25 cellular contexts compared by ENCODE assay signal in the genomic region with DNA sequence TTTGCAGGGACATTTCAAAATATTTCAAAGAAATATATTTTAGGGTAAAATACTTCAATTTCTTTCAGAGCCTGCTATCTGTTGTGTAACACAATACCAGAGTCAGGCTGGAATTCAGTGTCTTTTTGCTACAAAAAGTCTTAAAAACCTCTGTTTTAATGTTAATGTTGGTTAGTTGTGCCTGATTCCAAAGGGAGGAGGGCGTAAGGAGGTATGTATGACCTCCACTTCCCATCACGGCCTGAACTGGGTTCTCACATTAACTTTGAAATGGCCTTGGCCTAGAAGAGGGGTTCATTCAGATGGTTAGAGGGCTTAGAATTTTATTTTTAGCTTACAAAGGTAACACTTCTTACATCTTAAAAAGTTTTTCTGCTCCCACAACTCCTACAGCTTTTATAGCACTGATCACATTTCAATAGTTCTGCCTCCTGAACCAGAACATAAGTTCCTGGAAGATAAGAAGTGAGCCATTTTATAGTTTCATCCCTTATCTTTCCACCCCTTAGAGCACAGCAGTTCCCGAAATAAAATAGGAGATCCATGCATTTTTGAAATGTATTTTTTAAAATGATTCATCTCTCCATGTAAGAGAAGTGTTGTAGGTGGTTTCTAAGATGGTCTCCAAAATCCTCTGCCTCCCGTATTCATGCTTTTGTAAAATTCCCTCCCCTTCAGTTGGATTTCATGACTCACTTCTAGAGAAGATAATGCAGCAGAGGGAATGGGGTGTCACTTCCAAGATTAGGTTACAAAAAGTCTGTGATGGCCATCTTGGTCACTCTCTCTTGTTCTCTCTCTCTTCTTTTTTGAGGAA.
DNase-seq lines count a peak whose midpoint lies in the region; ATAC-seq and TF ChIP-seq lines count a peak whose summit lies in the region.
"Had no signal": no experiment of that assay in that cellular context is flagged by ENCODE, and none has a peak within 500 bp of the region (broad histone marks: within the 10 kb centered on the region; RNA-seq: fewer than 3 reads in every experiment).

No MANE protein-coding gene starts in this region.

- TF ChIP-seq POLR2A in HCT116 (IDR thresholded peaks at IDR 0.05; ENCODE audit: borderline replicate concordance, extremely low read depth, insufficient read depth, insufficient read length) = no peak

- 55% methylated on average over 4 of the region's 4 CpGs for WGBS in smooth muscle cell (ENCODE audit: low lambda C conversion rate)

- H3K9me2 ChIP-seq in HCT116 (ENCODE audit: insufficient read depth) = no peaks in the 10 kb centered on the region

- H3K9ac ChIP-seq in HCT116 (ENCODE audit: low read length) = no peak overlapping the region
- H3K9ac ChIP-seq in smooth muscle cell (ENCODE audit: low read depth) = peak overlapping the region; percentile 15

- H3K27me3 Mint-ChIP-seq in Caco-2 (ENCODE audit: insufficient read depth, unreplicated experiment) = no peaks in the 10 kb centered on the region
- H3K27me3 Mint-ChIP-seq: memory B cell had no signal

- RAD21 ChIA-PET in HCT116 (lab: Charles Lee; ENCODE audit: low non-redundant PET in 1 of 2, low total read pairs in 2 of 2, uncharacterized antibody in 2 of 2, unreplicated experiment in 2 of 2) = no interaction called here

- H3F3A ChIP-seq in smooth muscle cell (ENCODE audit: low read depth) = peaks cover 20% of the 10 kb centered on the region

- H3K79me2 ChIP-seq in HCT116 (ENCODE audit: insufficient read depth, low read length) = no peaks in the 10 kb centered on the region
- no peaks in the 10 kb centered on the region for H3K79me2 ChIP-seq in smooth muscle cell (ENCODE audit: low read depth)

- H4K20me1 ChIP-seq in HCT116 (ENCODE audit: insufficient read depth) (no peaks in the 10 kb centered on the region), smooth muscle cell (ENCODE audit: low read depth) (no peaks in the 10 kb centered on the region)

- intact Hi-C loops in HCT116 (cut with micrococcal nuclease) = no loop called here
- intact Hi-C loops in Caco-2 (cut with micrococcal nuclease; ENCODE audit: unreplicated experiment) = no loop called here

- H3K27me3 ChIP-seq in HCT116 (ENCODE audit: insufficient read depth, low read length) = no peaks in the 10 kb centered on the region
- no peaks in the 10 kb centered on the region for H3K27me3 ChIP-seq in smooth muscle cell (ENCODE audit: low read depth)
- no peaks in the 10 kb centered on the region for H3K27me3 ChIP-seq in Caco-2 (replicated peaks; ENCODE audit: control insufficient read depth, insufficient read depth, low read length)
- H3K27me3 ChIP-seq: BE2C, MG63 had no signal

- H3K36me3 Mint-ChIP-seq in Caco-2 (ENCODE audit: insufficient read depth, unreplicated experiment) = no peaks in the 10 kb centered on the region
- H3K36me3 Mint-ChIP-seq: memory B cell, natural killer cell had no signal

- H3K4me3 ChIP-seq in HCT116 (replicated peaks in 1 of 2; ENCODE audit: low read depth in 1 of 2, low read length in 2 of 2) (no peak overlapping the region), smooth muscle cell (no peak overlapping the region), Caco-2 (ENCODE audit: low read depth, low read length) (no peak overlapping the region)
- H3K4me3 ChIP-seq: MG63 had no signal

- BruUV-seq in HCT116 (replicated peaks; lab: Mats Ljungman, UMichigan) (no TSS peak), Caco-2 (replicated peaks; lab: Mats Ljungman, UMichigan) (no TSS peak)

- POLR2A ChIA-PET in HCT116 (lab: Charles Lee) = no interaction called here
- POLR2A ChIA-PET in Caco-2 (lab: Charles Lee) = no interaction called here

- H3K27ac Mint-ChIP-seq in Caco-2 (ENCODE audit: unreplicated experiment) = no peak overlapping the region
- H3K27ac Mint-ChIP-seq: memory B cell, natural killer cell had no signal

- H2AFZ ChIP-seq in HCT116 (ENCODE audit: low read depth, low read length, poor library complexity, severe bottlenecking) (peak overlapping the region; percentile 71), smooth muscle cell (ENCODE audit: low read depth) (peak overlapping the region; percentile 66)

- CTCF ChIA-PET in HCT116 (lab: Charles Lee) (no interaction called here), Caco-2 (lab: Charles Lee) (no interaction called here)

- H3K4me3 Mint-ChIP-seq in Caco-2 (ENCODE audit: unreplicated experiment) = no peak overlapping the region
- H3K4me3 Mint-ChIP-seq: memory B cell, natural killer cell had no signal

- peaks cover 3% of the 10 kb centered on the region for H3K9me3 Mint-ChIP-seq in Caco-2 (ENCODE audit: unreplicated experiment)
- H3K9me3 Mint-ChIP-seq: memory B cell had no signal

- H3K4me1 Mint-ChIP-seq in Caco-2 (ENCODE audit: low read depth, unreplicated experiment) = peaks cover 17% of the 10 kb centered on the region
- H3K4me1 Mint-ChIP-seq: memory B cell, natural killer cell had no signal

- TF ChIP-seq RAD21 in HCT116 (IDR thresholded peaks at IDR 0.05; ENCODE audit: low read depth) = no peak

- H3K4me1 ChIP-seq in HCT116 (ENCODE audit: control insufficient read depth in 1 of 2, insufficient read depth in 2 of 2, low read length in 2 of 2) (peaks cover 11 to 25% of the 10 kb centered on the region in 2 experiments), smooth muscle cell (ENCODE audit: low read depth) (peaks cover 9% of the 10 kb centered on the region), Caco-2 (peaks cover 31% of the 10 kb centered on the region)
- H3K4me1 ChIP-seq: BE2C had no signal

- TF ChIP-seq CTCF in HCT116 (IDR thresholded peaks at IDR 0.05 in 2 of 3, conservative IDR thresholded peaks at IDR 0.05 in 1 of 3; ENCODE audit: borderline replicate concordance in 1 of 3, insufficient read depth in 1 of 3, low read depth in 2 of 3, low read length in 2 of 3) (no peak), smooth muscle cell (IDR thresholded peaks at IDR 0.05; ENCODE audit: borderline replicate concordance, insufficient read depth, poor library complexity, severe bottlenecking) (no peak), Caco-2 (IDR thresholded peaks at IDR 0.05; ENCODE audit: insufficient read depth in 1 of 2, low read depth in 1 of 2, low read length in 1 of 2, severe bottlenecking in 1 of 2, unreplicated experiment in 1 of 2) (no peak)

- peaks cover 0 to 3% of the 10 kb centered on the region in 2 experiments; a peak in 1 of 4 replicates for H3K36me3 ChIP-seq in HCT116 (ENCODE audit: control insufficient read depth in 1 of 2, insufficient read depth in 2 of 2, low read length in 2 of 2)
- H3K36me3 ChIP-seq in smooth muscle cell (ENCODE audit: low read depth) = no peaks in the 10 kb centered on the region
- H3K36me3 ChIP-seq in Caco-2 (ENCODE audit: control insufficient read depth, insufficient read depth, low read length) = no peaks in the 10 kb centered on the region
- H3K36me3 ChIP-seq: BE2C, MG63 had no signal

- no peak overlapping the region; the same call in 1 of the 2 replicates for H3K27ac ChIP-seq in HCT116 (ENCODE audit: low read depth, low read length)
- peak overlapping the region; percentile 99 for H3K27ac ChIP-seq in smooth muscle cell (ENCODE audit: low read depth)

- DNase-seq in HCT116 (ENCODE audit: low read depth, low spot score) (no peak), RPMI7951 (ENCODE audit: low read depth) (peak; percentile 8), fibroblast of peridontal ligament (ENCODE audit: extremely low read depth) (peak; percentile 12), smooth muscle cell (lab: John Stamatoyannopoulos, UW; ENCODE audit: unreplicated experiment) (no peak), Caco-2 (no peak), NCI-H2029 (lab: John Stamatoyannopoulos, UW) (no peak)
- DNase-seq: activated CD4-positive, alpha-beta T cell treated with anti-CD3 and anti-CD28 coated beads, Interleukin-2, amount 50 U/mL, for 48 hours; activated gamma-delta T cell; BE2C; COR-L47; DND-41; H7; natural killer cell; NCI-H1436 treated with DMSO at 0.1 percent for 48 hours; NCI-H2171 treated with DMSO at 0.1 percent for 48 hours; NCI-H69; posterior cingulate gyrus; SHP77; stimulated activated CD4-positive, alpha-beta T cell treated with anti-CD3 and anti-CD28 coated beads, Interleukin-2, amount 100 ng/mL, for 24 hours; stimulated activated naive CD4-positive, alpha-beta T cell; T-helper 1 cell had no signal

- H3K9me3 ChIP-seq in HCT116 (ENCODE audit: control insufficient read depth in 1 of 2, insufficient read depth in 1 of 2, low read depth in 1 of 2, low read length in 2 of 2) (no peaks in the 10 kb centered on the region), smooth muscle cell (replicated peaks; ENCODE audit: low read depth) (no peaks in the 10 kb centered on the region), Caco-2 (no peaks in the 10 kb centered on the region; the same call in 1 of the 2 replicates)
- H3K9me3 ChIP-seq: BE2C, MG63 had no signal

- no peak overlapping the region for H3K4me2 ChIP-seq in HCT116 (ENCODE audit: low read length)
- H3K4me2 ChIP-seq in smooth muscle cell = peak overlapping the region; percentile 67

- ATAC-seq in HCT116 (no peak), HG02981 (IDR thresholded peaks at IDR 0.05; ENCODE audit: unreplicated experiment) (no peak)
- ATAC-seq: HepG2, natural killer cell had no signal

TF ChIP-seq in HCT116, 20 proteins besides CTCF, POLR2A, EP300 and RAD21 (continues in another document):
- no peak for TF ChIP-seq SRF (IDR thresholded peaks at IDR 0.05; ENCODE audit: low read depth)
- TF ChIP-seq, protein P1, sequence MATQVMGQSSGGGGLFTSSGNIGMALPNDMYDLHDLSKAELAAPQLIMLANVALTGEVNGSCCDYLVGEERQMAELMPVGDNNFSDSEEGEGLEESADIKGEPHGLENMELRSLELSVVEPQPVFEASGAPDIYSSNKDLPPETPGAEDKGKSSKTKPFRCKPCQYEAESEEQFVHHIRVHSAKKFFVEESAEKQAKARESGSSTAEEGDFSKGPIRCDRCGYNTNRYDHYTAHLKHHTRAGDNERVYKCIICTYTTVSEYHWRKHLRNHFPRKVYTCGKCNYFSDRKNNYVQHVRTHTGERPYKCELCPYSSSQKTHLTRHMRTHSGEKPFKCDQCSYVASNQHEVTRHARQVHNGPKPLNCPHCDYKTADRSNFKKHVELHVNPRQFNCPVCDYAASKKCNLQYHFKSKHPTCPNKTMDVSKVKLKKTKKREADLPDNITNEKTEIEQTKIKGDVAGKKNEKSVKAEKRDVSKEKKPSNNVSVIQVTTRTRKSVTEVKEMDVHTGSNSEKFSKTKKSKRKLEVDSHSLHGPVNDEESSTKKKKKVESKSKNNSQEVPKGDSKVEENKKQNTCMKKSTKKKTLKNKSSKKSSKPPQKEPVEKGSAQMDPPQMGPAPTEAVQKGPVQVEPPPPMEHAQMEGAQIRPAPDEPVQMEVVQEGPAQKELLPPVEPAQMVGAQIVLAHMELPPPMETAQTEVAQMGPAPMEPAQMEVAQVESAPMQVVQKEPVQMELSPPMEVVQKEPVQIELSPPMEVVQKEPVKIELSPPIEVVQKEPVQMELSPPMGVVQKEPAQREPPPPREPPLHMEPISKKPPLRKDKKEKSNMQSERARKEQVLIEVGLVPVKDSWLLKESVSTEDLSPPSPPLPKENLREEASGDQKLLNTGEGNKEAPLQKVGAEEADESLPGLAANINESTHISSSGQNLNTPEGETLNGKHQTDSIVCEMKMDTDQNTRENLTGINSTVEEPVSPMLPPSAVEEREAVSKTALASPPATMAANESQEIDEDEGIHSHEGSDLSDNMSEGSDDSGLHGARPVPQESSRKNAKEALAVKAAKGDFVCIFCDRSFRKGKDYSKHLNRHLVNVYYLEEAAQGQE (IDR thresholded peaks at IDR 0.05; ENCODE audit: low read depth) = no peak
- TF ChIP-seq EZH2 (IDR thresholded peaks at IDR 0.05) = no peak
- TF ChIP-seq FOSL1 (IDR thresholded peaks at IDR 0.05; ENCODE audit: low read depth) = no peak

Comparison
In these comparisons a context has a peak if more than half of its experiments do, and no peak if none do; other contexts are left out.
1. DNase-seq: peak in RPMI7951 (single experiment) and fibroblast of peridontal ligament (single experiment); none in HCT116 (single experiment), smooth muscle cell (single experiment), Caco-2 (0 of 2) and NCI-H2029 (single experiment).